5 cellular contexts compared by ENCODE assay signal in the genomic region with DNA sequence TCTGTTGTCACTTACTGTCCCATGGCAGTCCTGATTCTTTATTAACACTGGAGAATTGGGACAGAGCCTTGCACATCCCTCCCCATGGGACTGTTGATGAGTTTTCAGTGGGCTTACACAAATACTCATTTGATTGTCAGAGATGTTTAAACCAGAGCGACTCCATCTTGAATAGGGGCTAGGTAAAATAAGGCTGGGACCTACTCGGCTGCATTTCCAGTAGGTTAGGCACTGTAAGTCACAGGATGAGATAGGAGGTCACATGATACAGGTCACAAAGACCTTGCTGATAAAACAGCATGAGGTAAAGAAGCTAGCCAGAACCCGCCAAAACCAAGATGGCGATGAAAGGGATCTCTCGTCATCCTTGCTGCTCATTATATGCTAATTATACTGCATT.
"Had no signal": no experiment of that assay in that cellular context is flagged by ENCODE, and none has a peak within 500 bp of the region (broad histone marks: within the 10 kb centered on the region; RNA-seq: fewer than 3 reads in every experiment).

No MANE protein-coding gene starts in this region.

- DNase-seq: GM23248, H9, HCEC 1CT, IMR-90, KBM-7 had no signal

- H3K4me3 ChIP-seq: GM23248 had no signal

- H3K27ac ChIP-seq: GM23248 had no signal

- H3K27ac Mint-ChIP-seq: H9 had no signal

- H2AFZ ChIP-seq: GM23248 had no signal

- H3K4me3 Mint-ChIP-seq: H9 had no signal

- H3K9ac ChIP-seq: GM23248 had no signal
